In genomic region chr6:164749126-164749758, GRCh38 we compare ENCODE assay signal across 12 cellular contexts.
DNase-seq lines count a peak whose midpoint lies in the region; ATAC-seq, FAIRE-seq and TF ChIP-seq lines count a peak whose summit lies in the region.
"Had no signal": no experiment of that assay in that cellular context is flagged by ENCODE, and none has a peak within 500 bp of the region (broad histone marks: within the 10 kb centered on the region; RNA-seq: fewer than 3 reads in every experiment).

No MANE protein-coding gene starts in this region.

- no peak overlapping the region for H3K4me3 ChIP-seq in LNCaP clone FGC (ENCODE audit: low read depth, low read length)
- no peak overlapping the region for H3K4me3 ChIP-seq in fibroblast of villous mesenchyme (ENCODE audit: low read depth, low read length)
- H3K4me3 ChIP-seq in small intestine (ENCODE audit: low read depth in 1 of 2, low read length in 2 of 2) = no peak overlapping the region
- H3K4me3 ChIP-seq in right lobe of liver = no peak overlapping the region
- no peak overlapping the region for H3K4me3 ChIP-seq in effector memory CD4-positive, alpha-beta T cell (ENCODE audit: insufficient read depth, low read depth, low read length, poor library complexity, severe bottlenecking)
- no peak overlapping the region for H3K4me3 ChIP-seq in Karpas-422 (ENCODE audit: low read length)
- H3K4me3 ChIP-seq: upper lobe of right lung had no signal

- no peak overlapping the region for H3K27ac ChIP-seq in small intestine (ENCODE audit: low read depth in 1 of 2, low read length in 1 of 2)
- H3K27ac ChIP-seq in right lobe of liver = no peak overlapping the region
- H3K27ac ChIP-seq in effector memory CD4-positive, alpha-beta T cell (ENCODE audit: insufficient read depth, low read length, poor library complexity, severe bottlenecking) = no peak overlapping the region
- no peak overlapping the region for H3K27ac ChIP-seq in Karpas-422 (ENCODE audit: low read length)
- H3K27ac ChIP-seq: upper lobe of right lung had no signal

- H3K4me1 ChIP-seq in small intestine (ENCODE audit: control insufficient read depth in 2 of 2, insufficient read depth in 1 of 2, low read depth in 1 of 2, low read length in 1 of 2) (no peaks in the 10 kb centered on the region), right lobe of liver (no peaks in the 10 kb centered on the region), Karpas-422 (ENCODE audit: low read length) (no peaks in the 10 kb centered on the region)
- H3K4me1 ChIP-seq in effector memory CD4-positive, alpha-beta T cell (ENCODE audit: control insufficient read depth, insufficient read depth, low read length, poor library complexity, severe bottlenecking) = no peaks in the 10 kb centered on the region
- H3K4me1 ChIP-seq: upper lobe of right lung had no signal

- H3K27me3 ChIP-seq in small intestine (ENCODE audit: control insufficient read depth in 2 of 2, insufficient read depth in 2 of 2, low read length in 2 of 2) (no peaks in the 10 kb centered on the region), right lobe of liver (no peaks in the 10 kb centered on the region), Karpas-422 (ENCODE audit: low read length) (no peaks in the 10 kb centered on the region)
- no peaks in the 10 kb centered on the region for H3K27me3 ChIP-seq in effector memory CD4-positive, alpha-beta T cell (replicated peaks; ENCODE audit: control insufficient read depth, insufficient read depth, low read length, poor library complexity, severe bottlenecking)
- H3K27me3 ChIP-seq: upper lobe of right lung had no signal

- DNase-seq in LNCaP clone FGC (ENCODE audit: low read depth) (peak; percentile 13), NCI-H748 treated with DMSO at 0.1 percent for 48 hours (lab: John Stamatoyannopoulos, UW) (peak; percentile 47), fibroblast of villous mesenchyme (ENCODE audit: low read depth) (peak; percentile 33), posterior vena cava (ENCODE audit: low spot score) (peak; percentile 86), small intestine (no peak), right lobe of liver (no peak), Karpas-422 (no peak)
- DNase-seq in effector memory CD4-positive, alpha-beta T cell = no peak
- DNase-seq: activated B cell treated with CpG ODN at 0.5 μM for 24 hours, activated gamma-delta T cell, dermis blood vessel endothelial cell, upper lobe of right lung had no signal

- no peak for TF ChIP-seq POLR2A in right lobe of liver (IDR thresholded peaks at IDR 0.05)

- FAIRE-seq in small intestine (lab: Jason Lieb, UNC) = no peak

- no peak for ATAC-seq in right lobe of liver
- ATAC-seq: upper lobe of right lung had no signal

- H3K79me2 ChIP-seq in Karpas-422 (ENCODE audit: low read length) = no peaks in the 10 kb centered on the region

- TF ChIP-seq CTCF in LNCaP clone FGC (IDR thresholded peaks at IDR 0.05; ENCODE audit: control insufficient read depth, extremely low read depth, insufficient read depth) (no peak), fibroblast of villous mesenchyme (IDR thresholded peaks at IDR 0.05; ENCODE audit: insufficient read depth, low read depth, low read length) (no peak), right lobe of liver (IDR thresholded peaks at IDR 0.05) (no peak)

- H3K9me2 ChIP-seq in Karpas-422 (replicated peaks; ENCODE audit: insufficient read depth, low read length) = no peaks in the 10 kb centered on the region

- intact Hi-C loops in posterior vena cava (cut with DNase I) = no loop called here
- intact Hi-C loops in right lobe of liver (cut with DNase I) = no loop called here

- H3K4me2 ChIP-seq in Karpas-422 (ENCODE audit: low read depth, low read length, poor library complexity, severe bottlenecking) = no peak overlapping the region

- H3K9me3 ChIP-seq in small intestine (ENCODE audit: control insufficient read depth, low read depth) (peaks cover 3% of the 10 kb centered on the region), right lobe of liver (no peaks in the 10 kb centered on the region), Karpas-422 (ENCODE audit: low read length) (peaks cover 11% of the 10 kb centered on the region; the same call in 1 of the 2 replicates)
- no peaks in the 10 kb centered on the region for H3K9me3 ChIP-seq in effector memory CD4-positive, alpha-beta T cell (ENCODE audit: control insufficient read depth, low read length)
- H3K9me3 ChIP-seq: upper lobe of right lung had no signal

- no peak overlapping the region for H3K9ac ChIP-seq in Karpas-422 (ENCODE audit: low read length)

- H3K36me3 ChIP-seq in small intestine (ENCODE audit: control insufficient read depth in 2 of 2, insufficient read depth in 2 of 2, low read length in 2 of 2) = no peaks in the 10 kb centered on the region
- no peaks in the 10 kb centered on the region for H3K36me3 ChIP-seq in right lobe of liver
- no peaks in the 10 kb centered on the region for H3K36me3 ChIP-seq in effector memory CD4-positive, alpha-beta T cell (ENCODE audit: control insufficient read depth, insufficient read depth, low read length)
- no peaks in the 10 kb centered on the region for H3K36me3 ChIP-seq in Karpas-422 (ENCODE audit: insufficient read depth, low read length)
- H3K36me3 ChIP-seq: upper lobe of right lung had no signal

- 42 to 46% (median 43%) methylated on average over 10 of the region's 10 CpGs for WGBS in small intestine, 3 donors
- WGBS in right lobe of liver (ENCODE audit: insufficient coverage, low coverage, low lambda C conversion rate, missing lambda C conversion rate) = 24% methylated on average over 9 of the region's 10 CpGs

- H2AFZ ChIP-seq in Karpas-422 (ENCODE audit: low read length) = no peak overlapping the region

- H4K20me1 ChIP-seq in Karpas-422 (ENCODE audit: insufficient read depth, low read depth, low read length) = no peaks in the 10 kb centered on the region

Comparison
In these comparisons a context has a peak if more than half of its experiments do, and no peak if none do; other contexts are left out.
1. DNase-seq: peak in LNCaP clone FGC (single experiment), NCI-H748 treated with DMSO at 0.1 percent for 48 hours (single experiment), fibroblast of villous mesenchyme (single experiment) and posterior vena cava (single experiment); none in small intestine (single experiment), right lobe of liver (0 of 3), effector memory CD4-positive, alpha-beta T cell (0 of 3) and Karpas-422 (single experiment).